8 cellular contexts compared by ENCODE assay signal in genomic region chr6:137155830-137156229, GRCh38. TPM values are rescaled to one million over a fixed set of nuclear protein-coding genes. Genes with fewer than 3 reads are reported as not detected.
DNase-seq lines count a peak whose midpoint lies in the region; ATAC-seq and TF ChIP-seq lines count a peak whose summit lies in the region.

No MANE protein-coding gene starts in this region.

- CTCF ChIA-PET in activated CD8-positive, alpha-beta T cell treated with anti-CD3 and anti-CD28 coated beads for 36 hours (lab: Charles Lee) = interaction anchor here (1.0 kb wide), 1 partner anchor 158 kb away, joined by 3 read pairs; no protein-coding TSS in a partner anchor

- ATAC-seq in HG03565 (IDR thresholded peaks at IDR 0.05; ENCODE audit: unreplicated experiment) = peak; percentile 54
- peak; percentile 88 for ATAC-seq in activated CD8-positive, alpha-beta T cell treated with anti-CD3 and anti-CD28 coated beads for 36 hours
- ATAC-seq in memory B cell (ENCODE audit: low read depth) = peak; percentile 82

- intact Hi-C loops in activated CD8-positive, alpha-beta T cell treated with anti-CD3 and anti-CD28 coated beads for 36 hours (cut with micrococcal nuclease) = loop anchor here (5.0 kb wide), 1 partner anchor 71 kb away; no protein-coding TSS in a partner anchor

- POLR2A ChIA-PET in activated CD8-positive, alpha-beta T cell treated with anti-CD3 and anti-CD28 coated beads for 36 hours (lab: Charles Lee) = interaction anchor here (0.9 kb wide), 1 partner anchor 9 kb away, joined by 4 read pairs; no protein-coding TSS in a partner anchor

- no peak overlapping the region for H3K27ac ChIP-seq in substantia nigra (ENCODE audit: low read depth, low read length, poor library complexity, severe bottlenecking)

- H3K36me3 Mint-ChIP-seq in activated CD8-positive, alpha-beta T cell treated with anti-CD3 and anti-CD28 coated beads for 36 hours (ENCODE audit: low read depth) = no peaks in the 10 kb centered on the region
- H3K36me3 Mint-ChIP-seq in memory B cell = peaks cover 8% of the 10 kb centered on the region
- H3K36me3 Mint-ChIP-seq in type B pancreatic cell = no peaks in the 10 kb centered on the region

- H3K27me3 Mint-ChIP-seq in activated CD8-positive, alpha-beta T cell treated with anti-CD3 and anti-CD28 coated beads for 36 hours = peaks cover 14% of the 10 kb centered on the region
- H3K27me3 Mint-ChIP-seq in memory B cell (no peaks in the 10 kb centered on the region), type B pancreatic cell (peaks cover 10% of the 10 kb centered on the region)

- no peak overlapping the region for H3K4me3 ChIP-seq in GM12865 (ENCODE audit: low read depth, low read length)

- H3K27ac Mint-ChIP-seq in activated CD8-positive, alpha-beta T cell treated with anti-CD3 and anti-CD28 coated beads for 36 hours = peak overlapping the region; percentile 36
- H3K27ac Mint-ChIP-seq in memory B cell = no peak overlapping the region
- H3K27ac Mint-ChIP-seq in type B pancreatic cell = no peak overlapping the region

- H3K4me1 Mint-ChIP-seq in activated CD8-positive, alpha-beta T cell treated with anti-CD3 and anti-CD28 coated beads for 36 hours (ENCODE audit: low read depth) = peaks cover 16% of the 10 kb centered on the region
- H3K4me1 Mint-ChIP-seq in memory B cell = peaks cover 14% of the 10 kb centered on the region
- H3K4me1 Mint-ChIP-seq in type B pancreatic cell (ENCODE audit: unreplicated experiment) = no peaks in the 10 kb centered on the region

- DNase-seq in GM12865 (ENCODE audit: low read depth) = peak; percentile 59
- peak; percentile 62 for DNase-seq in activated CD8-positive, alpha-beta T cell treated with anti-CD3 and anti-CD28 coated beads for 36 hours
- no peak for DNase-seq in memory B cell (ENCODE audit: low spot score in 2 of 2)
- DNase-seq in type B pancreatic cell (ENCODE audit: extremely low spot score, unreplicated experiment) = no peak
- DNase-seq in D341Med (ENCODE audit: low spot score) = no peak
- DNase-seq in substantia nigra (lab: John Stamatoyannopoulos, UW) = no peak
- no peak for DNase-seq in activated CD8-positive, alpha-beta memory T cell treated with anti-CD3 and anti-CD28 coated beads, Interleukin-2, amount 50 U/mL, for 48 hours

- no peak for TF ChIP-seq CTCF in GM12865 (IDR thresholded peaks at IDR 0.05; ENCODE audit: insufficient read depth, low read depth, low read length, missing control alignments)
- no peak for TF ChIP-seq CTCF in activated CD8-positive, alpha-beta T cell treated with anti-CD3 and anti-CD28 coated beads for 36 hours (IDR thresholded peaks at IDR 0.05)
- no peak for TF ChIP-seq CTCF in type B pancreatic cell (conservative IDR thresholded peaks at IDR 0.05)

- no peak overlapping the region for H3K4me3 Mint-ChIP-seq in activated CD8-positive, alpha-beta T cell treated with anti-CD3 and anti-CD28 coated beads for 36 hours
- no peak overlapping the region for H3K4me3 Mint-ChIP-seq in memory B cell
- no peak overlapping the region for H3K4me3 Mint-ChIP-seq in type B pancreatic cell

- H3K9me3 Mint-ChIP-seq in activated CD8-positive, alpha-beta T cell treated with anti-CD3 and anti-CD28 coated beads for 36 hours = peaks cover 7% of the 10 kb centered on the region
- H3K9me3 Mint-ChIP-seq in memory B cell = no peaks in the 10 kb centered on the region
- peaks cover 2% of the 10 kb centered on the region for H3K9me3 Mint-ChIP-seq in type B pancreatic cell

RNA-seq across cellular contexts. Expression of gene IL22RA2, which starts 17.6 kb away (rescaled TPM):
- total RNA-seq in activated CD8-positive, alpha-beta T cell treated with anti-CD3 and anti-CD28 coated beads for 36 hours = not detected
- not detected in 2 replicates for total RNA-seq in type B pancreatic cell (ENCODE audit: low replicate concordance)

Comparison
In these comparisons a context has a peak if more than half of its experiments do, and no peak if none do; other contexts are left out.
1. DNase-seq: peak in GM12865 (single experiment) and activated CD8-positive, alpha-beta T cell treated with anti-CD3 and anti-CD28 coated beads for 36 hours (single experiment); none in memory B cell (0 of 2), type B pancreatic cell (single experiment), D341Med (single experiment), substantia nigra (0 of 49) and activated CD8-positive, alpha-beta memory T cell treated with anti-CD3 and anti-CD28 coated beads, Interleukin-2, amount 50 U/mL, for 48 hours (single experiment).
2. Peak in every context shown above with its lines, with median percentiles within 50 percentile points of each other: ATAC-seq.